Comparison of ENCODE assay signal across 12 cellular contexts in genomic region chr4:174707277-174707676, GRCh38.
DNase-seq lines count a peak whose midpoint lies in the region; ATAC-seq and TF ChIP-seq lines count a peak whose summit lies in the region.
"Had no signal": no experiment of that assay in that cellular context is flagged by ENCODE, and none has a peak within 500 bp of the region (broad histone marks: within the 10 kb centered on the region; RNA-seq: fewer than 3 reads in every experiment).

No MANE protein-coding gene starts in this region.

- DNase-seq in foreskin keratinocyte (no peak), COR-L47 (lab: John Stamatoyannopoulos, UW) (no peak), psoas muscle (no peak)
- no peak for DNase-seq in stimulated activated CD4-positive, alpha-beta T cell treated with anti-CD3 and anti-CD28 coated beads, Interleukin-12 subunit alpha, Interleukin-12 subunit beta, amount 100 ng/mL, for 4 hours
- DNase-seq: DMS79, dorsolateral prefrontal cortex, H9, heart right ventricle, NCI-H1105 had no signal

- ATAC-seq in GM18870 (IDR thresholded peaks at IDR 0.05; ENCODE audit: unreplicated experiment) = peak; percentile 100
- ATAC-seq in GM21447 (IDR thresholded peaks at IDR 0.05; ENCODE audit: unreplicated experiment) = peak; percentile 91
- peak; percentile 95 for ATAC-seq in HG03064 (IDR thresholded peaks at IDR 0.05; ENCODE audit: low read depth, unreplicated experiment)
- peak; percentile 66 for ATAC-seq in foreskin keratinocyte
- ATAC-seq in psoas muscle = no peak

- intact Hi-C loops in psoas muscle (cut with DNase I) = no loop called here

- H3K27ac ChIP-seq in foreskin keratinocyte (no peak overlapping the region), psoas muscle (no peak overlapping the region)
- H3K27ac ChIP-seq: dorsolateral prefrontal cortex, heart right ventricle had no signal

- TF ChIP-seq CTCF in foreskin keratinocyte (conservative IDR thresholded peaks at IDR 0.05) (no peak), psoas muscle (IDR thresholded peaks at IDR 0.05) (no peak)

- H3K27me3 ChIP-seq in foreskin keratinocyte = no peaks in the 10 kb centered on the region
- H3K27me3 ChIP-seq in psoas muscle (ENCODE audit: insufficient read depth in 3 of 3, low read length in 2 of 3) = no peaks in the 10 kb centered on the region
- H3K27me3 ChIP-seq: heart right ventricle had no signal

- WGBS in psoas muscle, 3 donors = 60 to 71% (median 63%) methylated on average over 4 of the region's 4 CpGs

- H3K4me1 ChIP-seq in foreskin keratinocyte = no peaks in the 10 kb centered on the region
- H3K4me1 ChIP-seq in psoas muscle = no peaks in the 10 kb centered on the region
- H3K4me1 ChIP-seq: heart right ventricle had no signal

- H3K36me3 ChIP-seq in psoas muscle (ENCODE audit: insufficient read depth in 1 of 2, low read depth in 1 of 2) = no peaks in the 10 kb centered on the region
- H3K36me3 ChIP-seq: heart right ventricle had no signal

- H3K4me3 ChIP-seq in psoas muscle = no peak overlapping the region
- H3K4me3 ChIP-seq: dorsolateral prefrontal cortex, heart right ventricle had no signal

- no peaks in the 10 kb centered on the region for H3K9me3 ChIP-seq in psoas muscle
- H3K9me3 ChIP-seq: heart right ventricle had no signal

Comparison
In these comparisons a context has a peak if more than half of its experiments do, and no peak if none do; other contexts are left out.
1. ATAC-seq: peak in GM18870 (single experiment), GM21447 (single experiment), HG03064 (single experiment) and foreskin keratinocyte (single experiment); none in psoas muscle (0 of 4).